25 cellular contexts compared by ENCODE assay signal in genomic region chr22:37371911-37372310, GRCh38. TPM values are rescaled to one million over a fixed set of nuclear protein-coding genes. Genes with fewer than 3 reads are reported as not detected.
"Had no signal": no experiment of that assay in that cellular context is flagged by ENCODE, and none has a peak within 500 bp of the region (broad histone marks: within the 10 kb centered on the region; RNA-seq: fewer than 3 reads in every experiment).

No MANE protein-coding gene starts in this region.

- H3K4me3 Mint-ChIP-seq: immature natural killer cell; natural killer cell; nephron progenitor cell; neural progenitor cell; stimulated activated effector memory CD8-positive, alpha-beta T cell treated with anti-CD3 and anti-CD28 coated beads, Interleukin-12 subunit alpha, Interleukin-12 subunit beta, amount 100 ng/mL, for 72 hours; stimulated activated naive CD8-positive, alpha-beta T cell treated with anti-CD3 and anti-CD28 coated beads, Interleukin-15, Interleukin-2, amounts not matched to agents 100 ng/mL and 50 ng/mL, for 24 hours; type B pancreatic cell had no signal

- H3K9ac ChIP-seq: neural progenitor cell had no signal

- H3K27me3 ChIP-seq: neural progenitor cell, ovary, uterus had no signal

- H3K9me3 ChIP-seq: left lung, lower lobe of right lung, ovary, suprapubic skin, thoracic aorta, tibial nerve, uterus had no signal

- H3K4me1 ChIP-seq: lower lobe of right lung, suprapubic skin, tibial nerve, uterus had no signal

- H2AFZ ChIP-seq: neural progenitor cell had no signal

- H3K36me3 ChIP-seq: left lung, lower lobe of right lung, neural progenitor cell, ovary, suprapubic skin, thoracic aorta, tibial nerve, uterus had no signal

- ATAC-seq: left lung; lower lobe of right lung; natural killer cell; right cardiac atrium; sciatic nerve; stimulated activated effector memory CD8-positive, alpha-beta T cell treated with anti-CD3 and anti-CD28 coated beads, Interleukin-12 subunit alpha, Interleukin-12 subunit beta, amount 100 ng/mL, for 72 hours had no signal

- H3K9me3 Mint-ChIP-seq: immature natural killer cell; natural killer cell; nephron progenitor cell; neural progenitor cell; stimulated activated effector memory CD8-positive, alpha-beta T cell treated with anti-CD3 and anti-CD28 coated beads, Interleukin-12 subunit alpha, Interleukin-12 subunit beta, amount 100 ng/mL, for 72 hours; stimulated activated naive CD8-positive, alpha-beta T cell treated with anti-CD3 and anti-CD28 coated beads, Interleukin-15, Interleukin-2, amounts not matched to agents 100 ng/mL and 50 ng/mL, for 24 hours; type B pancreatic cell had no signal

- DNase-seq: immature natural killer cell; kidney; left colon; left lung; lower lobe of right lung; mammary epithelial cell; mesenchymal stem cell; natural killer cell; nephron progenitor cell; ovary; stimulated activated CD4-positive, alpha-beta T cell treated with anti-CD3 and anti-CD28 coated beads, Interleukin-4, amount 100 ng/mL, for 24 hours; stimulated activated naive CD4-positive, alpha-beta T cell; uterus had no signal

- H3K4me2 ChIP-seq: neural progenitor cell had no signal

- H3K36me3 Mint-ChIP-seq: immature natural killer cell; natural killer cell; neural progenitor cell; stimulated activated effector memory CD8-positive, alpha-beta T cell treated with anti-CD3 and anti-CD28 coated beads, Interleukin-12 subunit alpha, Interleukin-12 subunit beta, amount 100 ng/mL, for 72 hours; type B pancreatic cell had no signal

- H3K4me3 ChIP-seq: left lung, lower lobe of right lung, neural progenitor cell, ovary, skin epidermis, suprapubic skin, thoracic aorta, tibial nerve, uterus had no signal

- H3K27ac Mint-ChIP-seq: immature natural killer cell; natural killer cell; nephron progenitor cell; neural progenitor cell; progenitor cell of endocrine pancreas; stimulated activated naive CD8-positive, alpha-beta T cell treated with anti-CD3 and anti-CD28 coated beads, Interleukin-15, Interleukin-2, amounts not matched to agents 100 ng/mL and 50 ng/mL, for 24 hours; type B pancreatic cell had no signal

- H3K4me1 Mint-ChIP-seq: immature natural killer cell; natural killer cell; stimulated activated effector memory CD8-positive, alpha-beta T cell treated with anti-CD3 and anti-CD28 coated beads, Interleukin-12 subunit alpha, Interleukin-12 subunit beta, amount 100 ng/mL, for 72 hours had no signal

- H3K27ac ChIP-seq: left lung, lower lobe of right lung, neural progenitor cell, ovary, skin epidermis, suprapubic skin, thoracic aorta, tibial nerve, uterus had no signal

RNA-seq across cellular contexts. Expression of gene ELFN2, which starts 55.4 kb away (rescaled TPM):
- total RNA-seq: subcutaneous adipose tissue, thoracic aorta had no signal
